ENCODE assay signal across 26 cellular contexts in genomic region chr12:70449758-70450341, GRCh38.
"Had no signal": no experiment of that assay in that cellular context is flagged by ENCODE, and none has a peak within 500 bp of the region (broad histone marks: within the 10 kb centered on the region; RNA-seq: fewer than 3 reads in every experiment).

No MANE protein-coding gene starts in this region.

- H3K4me1 ChIP-seq: ascending aorta, body of pancreas had no signal

- H3K36me3 Mint-ChIP-seq: activated CD4-positive, alpha-beta memory T cell treated with anti-CD3 and anti-CD28 coated beads for 36 hours; T-cell had no signal

- DNase-seq: activated CD4-positive, alpha-beta memory T cell treated with anti-CD3 and anti-CD28 coated beads for 36 hours; activated CD4-positive, alpha-beta T cell treated with anti-CD3 and anti-CD28 coated beads, Interleukin-2, amount 10 ng/mL, durations not matched to agents 7 days and 5 days; activated CD4-positive, CD25-positive, alpha-beta regulatory T cell; activated CD8-positive, alpha-beta memory T cell treated with anti-CD3 and anti-CD28 coated beads for 24 hours; activated effector memory CD4-positive, alpha-beta T cell treated with anti-CD3 and anti-CD28 coated beads, Interleukin-2, amount 50 U/mL, for 16 hours; activated naive CD4-positive, alpha-beta T cell treated with Interleukin-2 at 50 U/mL for 16 hours; activated naive CD8-positive, alpha-beta T cell treated with anti-CD3 and anti-CD28 coated beads, Interleukin-2, amount 50 U/mL, for 24 hours; activated T-cell treated with anti-CD3 and anti-CD28 coated beads, Interleukin-2, amount 50 U/mL, for 4 hours; amniotic stem cell; body of pancreas; MG63; NCI-H1092 treated with DMSO at 0.1 percent for 48 hours; NCI-H1417 treated with DMSO at 0.1 percent for 48 hours; NCI-H1694 treated with DMSO at 0.1 percent for 48 hours; NCI-H446; RPMI8226; T-cell; T-helper 2 cell had no signal

- H3K4me2 ChIP-seq: KMS-11 had no signal

- H3K9me3 ChIP-seq: body of pancreas had no signal

- H3K36me3 ChIP-seq: ascending aorta, MG63 had no signal

- H3K27me3 ChIP-seq: ascending aorta, body of pancreas, MG63 had no signal

- H3K4me3 Mint-ChIP-seq: activated CD4-positive, alpha-beta memory T cell treated with anti-CD3 and anti-CD28 coated beads for 36 hours; activated CD4-positive, alpha-beta T cell treated with anti-CD3 and anti-CD28 coated beads, Interleukin-2, amount 10 ng/mL, durations not matched to agents 7 days and 5 days; activated naive CD8-positive, alpha-beta T cell treated with anti-CD3 and anti-CD28 coated beads, Interleukin-2, amount 50 U/mL, for 24 hours; activated T-cell treated with anti-CD3 and anti-CD28 coated beads, Interleukin-2, amount 50 U/mL, for 4 hours; central memory CD8-positive, alpha-beta T cell; T-cell had no signal

- H3K9ac ChIP-seq: KMS-11 had no signal

- H3K4me3 ChIP-seq: ascending aorta, body of pancreas, MG63, SK-N-MC had no signal

- H3K4me1 Mint-ChIP-seq: activated CD4-positive, alpha-beta T cell treated with anti-CD3 and anti-CD28 coated beads, Interleukin-2, amount 10 ng/mL, durations not matched to agents 7 days and 5 days; activated naive CD8-positive, alpha-beta T cell treated with anti-CD3 and anti-CD28 coated beads, Interleukin-2, amount 50 U/mL, for 24 hours; T-cell had no signal

- H3K27me3 Mint-ChIP-seq: activated CD4-positive, alpha-beta memory T cell treated with anti-CD3 and anti-CD28 coated beads for 36 hours; activated CD4-positive, alpha-beta T cell treated with anti-CD3 and anti-CD28 coated beads, Interleukin-2, amount 10 ng/mL, durations not matched to agents 7 days and 5 days had no signal

- H3K27ac Mint-ChIP-seq: activated CD4-positive, alpha-beta memory T cell treated with anti-CD3 and anti-CD28 coated beads for 36 hours; activated CD4-positive, alpha-beta T cell treated with anti-CD3 and anti-CD28 coated beads, Interleukin-2, amount 10 ng/mL, durations not matched to agents 7 days and 5 days; activated naive CD4-positive, alpha-beta T cell treated with anti-CD3 and anti-CD28 coated beads, Interleukin-2, amount 50 U/mL, for 72 hours; activated naive CD8-positive, alpha-beta T cell treated with anti-CD3 and anti-CD28 coated beads, Interleukin-2, amount 50 U/mL, for 24 hours; T-cell had no signal

- H3K9me3 Mint-ChIP-seq: central memory CD8-positive, alpha-beta T cell had no signal

- ATAC-seq: activated naive CD4-positive, alpha-beta T cell treated with anti-CD3 and anti-CD28 coated beads, Interleukin-2, amount 50 U/mL, for 72 hours; activated naive CD8-positive, alpha-beta T cell treated with anti-CD3 and anti-CD28 coated beads, Interleukin-2, amount 50 U/mL, for 24 hours; activated T-cell treated with anti-CD3 and anti-CD28 coated beads, Interleukin-2, amount 50 U/mL, for 4 hours; body of pancreas; Panc1; Right ventricle myocardium inferior; T-cell had no signal

- H3K27ac ChIP-seq: ascending aorta, body of pancreas, KMS-11, SK-N-MC, VCaP had no signal
